ENCODE assay signal across 13 cellular contexts in genomic region chr3:149726716-149727407, GRCh38. TPM values are rescaled to one million over a fixed set of nuclear protein-coding genes. Genes with fewer than 3 reads are reported as not detected.
A peak's percentile ranks its signal among the peaks of the same experiment; 100 is the strongest.
DNase-seq lines count a peak whose midpoint lies in the region; ATAC-seq and TF ChIP-seq lines count a peak whose summit lies in the region.
"Had no signal": no experiment of that assay in that cellular context is flagged by ENCODE, and none has a peak within 500 bp of the region (broad histone marks: within the 10 kb centered on the region; RNA-seq: fewer than 3 reads in every experiment).

No MANE protein-coding gene starts in this region.

- CTCF ChIA-PET in activated CD4-positive, alpha-beta T cell treated with anti-CD3 and anti-CD28 coated beads for 36 hours (lab: Charles Lee) = interaction anchor here (0.9 to 1.4 kb wide), 3 partner anchors 9 to 81 kb away, joined by 3 to 5 read pairs (median 3); partner anchors contain the start of gene COMMD2

- no peak overlapping the region for H3K27ac ChIP-seq in heart right ventricle
- H3K27ac ChIP-seq: right atrium auricular region, WERI-Rb-1 had no signal

- WGBS in heart right ventricle, 2 donors = 90 to 92% methylated on average over 2 of the region's 2 CpGs

- no peaks in the 10 kb centered on the region for H3K4me1 ChIP-seq in heart right ventricle
- H3K4me1 ChIP-seq: right atrium auricular region had no signal

- POLR2A ChIA-PET in activated CD4-positive, alpha-beta T cell treated with anti-CD3 and anti-CD28 coated beads for 36 hours (lab: Charles Lee) = no interaction called here

- peaks cover 0 to 2% (median 0%) of the 10 kb centered on the region in 11 donors for H3K9me3 ChIP-seq in heart right ventricle
- H3K9me3 ChIP-seq: right atrium auricular region had no signal

- H3K4me1 Mint-ChIP-seq in activated CD4-positive, alpha-beta T cell treated with anti-CD3 and anti-CD28 coated beads for 36 hours = peaks cover 5% of the 10 kb centered on the region
- H3K4me1 Mint-ChIP-seq: activated naive CD8-positive, alpha-beta T cell treated with anti-CD3 and anti-CD28 coated beads, Interleukin-2, amount 10 ng/mL, durations not matched to agents 7 days and 5 days; endodermal cell had no signal

- no peaks in the 10 kb centered on the region for H3K36me3 ChIP-seq in heart right ventricle
- H3K36me3 ChIP-seq: right atrium auricular region, WERI-Rb-1 had no signal

- no peak for TF ChIP-seq CTCF in heart right ventricle (IDR thresholded peaks at IDR 0.05)

- peak; percentile 35 for DNase-seq in activated CD4-positive, alpha-beta T cell treated with anti-CD3 and anti-CD28 coated beads for 36 hours
- no peak for DNase-seq in activated CD4-positive, alpha-beta T cell treated with anti-CD3 and anti-CD28 coated beads for 4 hours
- DNase-seq in fibroblast of peridontal ligament (ENCODE audit: extremely low read depth) (peak; percentile 73), NCI-H1436 treated with DMSO at 0.1 percent for 48 hours (lab: John Stamatoyannopoulos, UW) (no peak), heart right ventricle (no peak), NCI-H187 (lab: John Stamatoyannopoulos, UW) (no peak)
- DNase-seq: 8988T; activated naive CD8-positive, alpha-beta T cell treated with anti-CD3 and anti-CD28 coated beads, Interleukin-2, amount 10 ng/mL, durations not matched to agents 7 days and 5 days; endodermal cell; WERI-Rb-1 had no signal

- H3K27ac Mint-ChIP-seq in activated CD4-positive, alpha-beta T cell treated with anti-CD3 and anti-CD28 coated beads for 36 hours = no peak overlapping the region
- H3K27ac Mint-ChIP-seq: activated naive CD8-positive, alpha-beta T cell treated with anti-CD3 and anti-CD28 coated beads, Interleukin-2, amount 10 ng/mL, durations not matched to agents 7 days and 5 days; endodermal cell had no signal

- H3K27me3 ChIP-seq in heart right ventricle = no peaks in the 10 kb centered on the region
- H3K27me3 ChIP-seq: right atrium auricular region had no signal

- H3K4me3 ChIP-seq in heart right ventricle = no peak overlapping the region
- H3K4me3 ChIP-seq: right atrium auricular region had no signal

- peaks cover 4% of the 10 kb centered on the region for H3K27me3 Mint-ChIP-seq in activated CD4-positive, alpha-beta T cell treated with anti-CD3 and anti-CD28 coated beads for 36 hours
- H3K27me3 Mint-ChIP-seq: activated naive CD8-positive, alpha-beta T cell treated with anti-CD3 and anti-CD28 coated beads, Interleukin-2, amount 10 ng/mL, durations not matched to agents 7 days and 5 days had no signal

- no peak overlapping the region for H3K4me3 Mint-ChIP-seq in activated CD4-positive, alpha-beta T cell treated with anti-CD3 and anti-CD28 coated beads for 36 hours
- H3K4me3 Mint-ChIP-seq: activated naive CD8-positive, alpha-beta T cell treated with anti-CD3 and anti-CD28 coated beads, Interleukin-2, amount 10 ng/mL, durations not matched to agents 7 days and 5 days; endodermal cell had no signal

- peaks cover 1% of the 10 kb centered on the region for H3K36me3 Mint-ChIP-seq in activated CD4-positive, alpha-beta T cell treated with anti-CD3 and anti-CD28 coated beads for 36 hours (ENCODE audit: low read depth)
- H3K36me3 Mint-ChIP-seq: activated naive CD8-positive, alpha-beta T cell treated with anti-CD3 and anti-CD28 coated beads, Interleukin-2, amount 10 ng/mL, durations not matched to agents 7 days and 5 days had no signal

- H3K9me3 Mint-ChIP-seq in activated CD4-positive, alpha-beta T cell treated with anti-CD3 and anti-CD28 coated beads for 36 hours (ENCODE audit: low read depth) = peaks cover 3% of the 10 kb centered on the region

- peak; percentile 97 for ATAC-seq in activated CD4-positive, alpha-beta T cell treated with anti-CD3 and anti-CD28 coated beads for 36 hours
- peak; percentile 95 for ATAC-seq in GM21390 (IDR thresholded peaks at IDR 0.05; ENCODE audit: unreplicated experiment)
- ATAC-seq in HG03108 (IDR thresholded peaks at IDR 0.05; ENCODE audit: unreplicated experiment) = peak; percentile 58
- no peak for ATAC-seq in heart right ventricle

- intact Hi-C loops in activated CD4-positive, alpha-beta T cell treated with anti-CD3 and anti-CD28 coated beads for 36 hours (cut with DNase I, micrococcal nuclease) = loop anchor here in 1 of 2 experiments (2.0 kb wide), 1 partner anchor 24 kb away; no protein-coding TSS in a partner anchor
- intact Hi-C loops in heart right ventricle (cut with DNase I) = no loop called here

RNA-seq across cellular contexts. Expression of gene COMMD2, which starts 25.4 kb away (rescaled TPM):
- total RNA-seq in activated CD4-positive, alpha-beta T cell treated with anti-CD3 and anti-CD28 coated beads for 36 hours = 10 to 100 TPM; 29.4 to 29.5 TPM
- total RNA-seq in heart right ventricle = 10 to 100 TPM; 14.1 to 22.9 (median 19.0) TPM
- polyA plus RNA-seq in heart right ventricle = 10 to 100 TPM in 1 of 2 donors, 1 to 10 TPM in 1; 4.6 to 10.8 TPM

Comparison
In these comparisons a context has a peak if more than half of its experiments do, and no peak if none do; other contexts are left out.
1. DNase-seq: peak in activated CD4-positive, alpha-beta T cell treated with anti-CD3 and anti-CD28 coated beads for 36 hours (single experiment) and fibroblast of peridontal ligament (single experiment); none in activated CD4-positive, alpha-beta T cell treated with anti-CD3 and anti-CD28 coated beads for 4 hours (0 of 2), NCI-H1436 treated with DMSO at 0.1 percent for 48 hours (single experiment), heart right ventricle (0 of 2) and NCI-H187 (0 of 2).
2. ATAC-seq: peak in activated CD4-positive, alpha-beta T cell treated with anti-CD3 and anti-CD28 coated beads for 36 hours (single experiment), GM21390 (single experiment) and HG03108 (single experiment); none in heart right ventricle (0 of 8).